Comparison of ENCODE assay signal across 15 cellular contexts in the genomic region with DNA sequence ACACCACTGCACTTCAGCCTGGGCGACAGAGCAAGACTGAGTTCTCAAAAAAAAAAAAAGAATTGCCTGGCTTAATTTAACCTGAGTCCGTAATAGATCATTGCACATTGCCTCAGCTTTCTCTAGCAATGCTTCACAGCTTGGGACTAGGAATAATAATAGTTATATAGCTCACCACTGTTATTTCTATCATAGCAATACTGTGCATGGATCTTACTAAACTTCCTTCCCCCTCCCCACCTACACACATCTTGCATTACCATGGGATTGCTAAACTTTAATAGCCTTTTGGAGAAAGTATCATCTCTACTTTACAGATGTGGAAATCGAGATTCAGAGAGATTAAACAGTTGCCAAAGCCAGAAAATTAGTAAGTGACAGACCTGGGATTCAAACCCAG.
DNase-seq lines count a peak whose midpoint lies in the region; TF ChIP-seq lines count a peak whose summit lies in the region.
"Had no signal": no experiment of that assay in that cellular context is flagged by ENCODE, and none has a peak within 500 bp of the region (broad histone marks: within the 10 kb centered on the region; RNA-seq: fewer than 3 reads in every experiment).

No MANE protein-coding gene starts in this region.

- H3K27me3 Mint-ChIP-seq in H9 (ENCODE audit: low read depth) (no peaks in the 10 kb centered on the region), endothelial cell (ENCODE audit: unreplicated experiment) (peaks cover 5% of the 10 kb centered on the region)

- H2AK5ac ChIP-seq in H9 (ENCODE audit: insufficient read length, low read length) = no peak overlapping the region

- H2BK15ac ChIP-seq in H9 (ENCODE audit: low read depth, low read length) = no peak overlapping the region

- H3K4me3 Mint-ChIP-seq in H9 (no peak overlapping the region), endothelial cell (ENCODE audit: unreplicated experiment) (no peak overlapping the region)
- H3K4me3 Mint-ChIP-seq: CD14-positive monocyte; CD8-positive, alpha-beta memory T cell had no signal

- H3K56ac ChIP-seq in H9 (ENCODE audit: insufficient read length, low read depth, low read length) = no peak overlapping the region

- DNase-seq in H9 (no peak), endothelial cell (ENCODE audit: low spot score) (no peak), mammary epithelial cell (no peak), UCSD-AML1 (lab: John Stamatoyannopoulos, UW; ENCODE audit: unreplicated experiment) (no peak), OCI-M2 (lab: John Stamatoyannopoulos, UW; ENCODE audit: unreplicated experiment) (no peak)
- DNase-seq: 8988T; Caco-2; CD8-positive, alpha-beta memory T cell; GM23248; IMR-90; KBM-7 had no signal

- WGBS in H9 (ENCODE audit: extremely low coverage, insufficient read length, low lambda C conversion rate) = no CpG with 5 or more reads among the region's 3 CpGs
- 100% methylated on average over 2 of the region's 3 CpGs for WGBS in mammary epithelial cell (ENCODE audit: low coverage, missing lambda C conversion rate)

- H3K79me1 ChIP-seq in H9 (ENCODE audit: insufficient read depth, low read depth, low read length, poor library complexity, severe bottlenecking) = peaks cover 3% of the 10 kb centered on the region

- H3K36me3 Mint-ChIP-seq in H9 (ENCODE audit: insufficient read depth in 1 of 3, low read depth in 3 of 3) (peaks cover 28 to 80% (median 65%) of the 10 kb centered on the region in 3 experiments; a peak in 6 of 7 replicates), endothelial cell (ENCODE audit: low read depth, unreplicated experiment) (peaks cover 34% of the 10 kb centered on the region)
- H3K36me3 Mint-ChIP-seq: CD8-positive, alpha-beta memory T cell had no signal

- no peaks in the 10 kb centered on the region for H3K23me2 ChIP-seq in H9 (ENCODE audit: insufficient read length, low read depth, low read length, poor library complexity, severe bottlenecking)

- H3K4me2 ChIP-seq in BLaER1 = peak overlapping the region; percentile 63; the same call in 1 of the 2 replicates
- H3K4me2 ChIP-seq in H9 (ENCODE audit: insufficient read depth, insufficient read length, low read length) = no peak overlapping the region
- no peak overlapping the region for H3K4me2 ChIP-seq in mammary epithelial cell (ENCODE audit: insufficient read depth, low read depth, low read length)

- BruUV-seq in mammary epithelial cell (replicated peaks; lab: Mats Ljungman, UMichigan) = no TSS peak

- H3K27ac Mint-ChIP-seq in H9 = peak overlapping the region in 2 of 3 experiments; percentile 15 to 35; a peak in 2 of 7 replicates
- peak overlapping the region; percentile 11 for H3K27ac Mint-ChIP-seq in endothelial cell (ENCODE audit: unreplicated experiment)
- H3K27ac Mint-ChIP-seq: CD8-positive, alpha-beta memory T cell had no signal

- H3K4me1 Mint-ChIP-seq in H9 (peaks cover 14 to 18% of the 10 kb centered on the region in 2 experiments), endothelial cell (ENCODE audit: unreplicated experiment) (peaks cover 26% of the 10 kb centered on the region)
- H3K4me1 Mint-ChIP-seq: CD8-positive, alpha-beta memory T cell had no signal

- CTCF ChIA-PET in mammary epithelial cell (lab: Charles Lee; ENCODE audit: low non-redundant PET) = no interaction called here

- H3K9me3 Mint-ChIP-seq in H9 (no peaks in the 10 kb centered on the region), endothelial cell (ENCODE audit: unreplicated experiment) (no peaks in the 10 kb centered on the region)

- no peak overlapping the region for H3K18ac ChIP-seq in H9 (ENCODE audit: insufficient read length, low read depth, low read length)

- no peak overlapping the region for H3K4ac ChIP-seq in H9 (ENCODE audit: low read depth, low read length)

- intact Hi-C loops in mammary epithelial cell (cut with micrococcal nuclease) = no loop called here

- H3K27me3 ChIP-seq in BLaER1 = no peaks in the 10 kb centered on the region
- no peaks in the 10 kb centered on the region for H3K27me3 ChIP-seq in H9 (ENCODE audit: insufficient read depth, low read length)
- H3K27me3 ChIP-seq in subcutaneous abdominal adipose tissue (ENCODE audit: control insufficient read depth in 5 of 5, insufficient read depth in 4 of 5, low read length in 5 of 5) = no peaks in the 10 kb centered on the region
- no peaks in the 10 kb centered on the region for H3K27me3 ChIP-seq in mammary epithelial cell (ENCODE audit: insufficient read depth, low read length)

- no peak overlapping the region for H2BK120ac ChIP-seq in H9 (ENCODE audit: low read depth, low read length, poor library complexity, severe bottlenecking)

- dilution Hi-C loops in mammary epithelial cell (cut with HindIII; ENCODE audit: low sequenced_read_pairs) = no loop called here

- H3K9me3 ChIP-seq in BLaER1 (no peaks in the 10 kb centered on the region), H9 (ENCODE audit: control insufficient read depth, low read depth, low read length) (no peaks in the 10 kb centered on the region), subcutaneous abdominal adipose tissue (ENCODE audit: control insufficient read depth in 5 of 5, low read length in 5 of 5) (no peaks in the 10 kb centered on the region), mammary epithelial cell (replicated peaks; ENCODE audit: insufficient read depth, low read length) (no peaks in the 10 kb centered on the region)
- H3K9me3 ChIP-seq: Caco-2 had no signal

- H4K20me1 ChIP-seq in BLaER1 (no peaks in the 10 kb centered on the region), H9 (ENCODE audit: control insufficient read depth, insufficient read depth, insufficient read length) (no peaks in the 10 kb centered on the region), mammary epithelial cell (ENCODE audit: insufficient read depth, low read length) (no peaks in the 10 kb centered on the region)

- no peak overlapping the region for H3T11ph ChIP-seq in H9 (ENCODE audit: low read length)

- H2BK12ac ChIP-seq in H9 (ENCODE audit: insufficient read length, low read depth, low read length) = no peak overlapping the region

- in situ Hi-C loops in mammary epithelial cell (cut with MboI; ENCODE audit: low sequenced_read_pairs in 2 of 2) = no loop called here

- TF ChIP-seq CTCF in H9 (conservative IDR thresholded peaks at IDR 0.05) (no peak), endothelial cell (IDR thresholded peaks at IDR 0.05; ENCODE audit: unreplicated experiment) (no peak), mammary epithelial cell (conservative IDR thresholded peaks at IDR 0.05 in 1 of 2, IDR thresholded peaks at IDR 0.05 in 1 of 2; ENCODE audit: extremely low read depth in 1 of 2, insufficient read depth in 1 of 2, low read depth in 1 of 2, low read length in 2 of 2) (no peak)

- no peak overlapping the region for H3K23ac ChIP-seq in H9 (ENCODE audit: insufficient read length, low read depth, low read length)

- no peak overlapping the region for H3K14ac ChIP-seq in H9 (ENCODE audit: insufficient read depth, low read length)

- no peak overlapping the region for H2BK5ac ChIP-seq in H9 (ENCODE audit: insufficient read length, low read length)

- H2AFZ ChIP-seq in H9 (ENCODE audit: low read length) (no peak overlapping the region), mammary epithelial cell (ENCODE audit: low read depth, low read length) (no peak overlapping the region)
- H2AFZ ChIP-seq: GM23248 had no signal

- H4K5ac ChIP-seq in H9 (ENCODE audit: insufficient read length, low read depth, low read length) = no peak overlapping the region

- no peak overlapping the region for H4K91ac ChIP-seq in H9 (ENCODE audit: insufficient read length, low read depth, low read length)

- H4K8ac ChIP-seq in H9 (replicated peaks; ENCODE audit: insufficient read length, low read depth, low read length) = no peak overlapping the region

- no peaks in the 10 kb centered on the region for H3K79me2 ChIP-seq in H9 (ENCODE audit: insufficient read depth, low read length)
- no peaks in the 10 kb centered on the region for H3K79me2 ChIP-seq in mammary epithelial cell (ENCODE audit: insufficient read depth, low read length)

- no peak overlapping the region for H3K27ac ChIP-seq in BLaER1
- H3K27ac ChIP-seq in H9 (ENCODE audit: insufficient read length, low read depth, low read length) = no peak overlapping the region
- peak overlapping the region; percentile 39 for H3K27ac ChIP-seq in subcutaneous abdominal adipose tissue (ENCODE audit: low read depth, low read length)
- no peak overlapping the region for H3K27ac ChIP-seq in mammary epithelial cell (ENCODE audit: insufficient read depth, low read depth, low read length)
- H3K27ac ChIP-seq: GM23248 had no signal

- H3K36me3 ChIP-seq in BLaER1 (peaks cover 23% of the 10 kb centered on the region), subcutaneous abdominal adipose tissue (ENCODE audit: control insufficient read depth in 5 of 5, insufficient read depth in 5 of 5, low read length in 5 of 5) (peaks cover 35 to 60% (median 53%) of the 10 kb centered on the region in 5 donors), mammary epithelial cell (ENCODE audit: insufficient read depth, low read length) (peaks cover 10% of the 10 kb centered on the region)

- H3K9ac ChIP-seq in BLaER1 (no peak overlapping the region), H9 (ENCODE audit: extremely low read depth, insufficient read length, low read length) (no peak overlapping the region), subcutaneous abdominal adipose tissue (ENCODE audit: low read length in 5 of 5) (no peak overlapping the region), mammary epithelial cell (ENCODE audit: insufficient read depth, low read length) (no peak overlapping the region)
- H3K9ac ChIP-seq: GM23248 had no signal

- H3K4me1 ChIP-seq in BLaER1 = peaks cover 32% of the 10 kb centered on the region
- H3K4me1 ChIP-seq in H9 (ENCODE audit: insufficient read depth, low read length) = no peaks in the 10 kb centered on the region; the same call in 1 of the 2 replicates
- peaks cover 5 to 65% (median 55%) of the 10 kb centered on the region in 5 donors for H3K4me1 ChIP-seq in subcutaneous abdominal adipose tissue (ENCODE audit: control insufficient read depth in 5 of 5, insufficient read depth in 5 of 5, low read length in 5 of 5)
- no peaks in the 10 kb centered on the region for H3K4me1 ChIP-seq in mammary epithelial cell (ENCODE audit: insufficient read depth, low read length)
- H3K4me1 ChIP-seq: Caco-2 had no signal

- H3K4me3 ChIP-seq in BLaER1 (no peak overlapping the region), subcutaneous abdominal adipose tissue (ENCODE audit: low read depth in 1 of 5, low read length in 5 of 5) (no peak overlapping the region), mammary epithelial cell (replicated peaks in 1 of 3; ENCODE audit: insufficient read depth in 1 of 3, low read depth in 2 of 3, low read length in 3 of 3) (no peak overlapping the region)
- H3K4me3 ChIP-seq: GM12878, GM23248 had no signal

- H2BK20ac ChIP-seq in H9 (ENCODE audit: low read depth, low read length, poor library complexity, severe bottlenecking) = no peak overlapping the region
